28 cellular contexts compared by ENCODE assay signal in genomic region chr17:8672326-8672725, GRCh38.
"Had no signal": no experiment of that assay in that cellular context is flagged by ENCODE, and none has a peak within 500 bp of the region (broad histone marks: within the 10 kb centered on the region; RNA-seq: fewer than 3 reads in every experiment).

No MANE protein-coding gene starts in this region.

- FAIRE-seq: endometrium, islet of Langerhans had no signal

- ATAC-seq: heart right ventricle; left cardiac atrium; left lung; naive thymus-derived CD4-positive, alpha-beta T cell; stimulated activated naive B cell treated with anti-CD40 and anti-IgM and Interleukin-4, amounts not matched to agents 10 μg/mL and 1 μg/mL and 100 μg/mL, for 72 hours; upper lobe of right lung had no signal

- H3K36me3 ChIP-seq: colonic mucosa, esophagus squamous epithelium, heart right ventricle, left lung, prostate gland, right atrium auricular region, sigmoid colon, tibial nerve, upper lobe of right lung, uterus had no signal

- H3K9me3 ChIP-seq: colonic mucosa, esophagus squamous epithelium, heart right ventricle, left lung, prostate gland, right atrium auricular region, sigmoid colon, tibial nerve, upper lobe of right lung, uterus had no signal

- DNase-seq: colonic mucosa; dermis blood vessel endothelial cell; effector memory CD4-positive, alpha-beta T cell; erythroblast; esophagus squamous epithelium; foreskin melanocyte; glutamatergic neuron; heart right ventricle; hippocampal formation; left cardiac atrium; left lung; mesendoderm; midbrain; naive thymus-derived CD4-positive, alpha-beta T cell; nephron progenitor cell; nucleus accumbens; sigmoid colon; stimulated activated CD4-positive, alpha-beta T cell treated with anti-CD3 and anti-CD28 coated beads, Interleukin-15, amount 100 ng/mL, for 24 hours; stimulated activated CD4-positive, alpha-beta T cell treated with anti-CD3 and anti-CD28 coated beads, Interleukin-2, amount 100 ng/mL, for 48 hours; stimulated activated naive B cell treated with anti-CD40 and anti-IgM and Interleukin-4, amounts not matched to agents 10 μg/mL and 1 μg/mL and 100 μg/mL, for 72 hours; upper lobe of right lung; uterus had no signal

- H3K27me3 ChIP-seq: colonic mucosa, heart right ventricle, left lung, right atrium auricular region, sigmoid colon, tibial nerve, upper lobe of right lung, uterus had no signal

- H3K4me3 ChIP-seq: colonic mucosa, esophagus squamous epithelium, heart right ventricle, left lung, prostate gland, right atrium auricular region, sigmoid colon, skin epidermis, tibial nerve, upper lobe of right lung, uterus had no signal

- H3K4me1 ChIP-seq: colonic mucosa, prostate gland had no signal

- H3K27ac ChIP-seq: colonic mucosa, esophagus squamous epithelium, left lung, prostate gland, sigmoid colon, skin epidermis, tibial nerve, upper lobe of right lung, uterus had no signal
